ENCODE assay signal across 8 cellular contexts in genomic region chr13:72781461-72782439, GRCh38.
A peak's percentile ranks its signal among the peaks of the same experiment; 100 is the strongest.
DNase-seq lines count a peak whose midpoint lies in the region; ATAC-seq and FAIRE-seq lines count a peak whose summit lies in the region.

TSS of gene DIS3 (minus strand) at chr13:72781900. CDS start at chr13:72781832, 68 bp downstream.
A gene with protein sequence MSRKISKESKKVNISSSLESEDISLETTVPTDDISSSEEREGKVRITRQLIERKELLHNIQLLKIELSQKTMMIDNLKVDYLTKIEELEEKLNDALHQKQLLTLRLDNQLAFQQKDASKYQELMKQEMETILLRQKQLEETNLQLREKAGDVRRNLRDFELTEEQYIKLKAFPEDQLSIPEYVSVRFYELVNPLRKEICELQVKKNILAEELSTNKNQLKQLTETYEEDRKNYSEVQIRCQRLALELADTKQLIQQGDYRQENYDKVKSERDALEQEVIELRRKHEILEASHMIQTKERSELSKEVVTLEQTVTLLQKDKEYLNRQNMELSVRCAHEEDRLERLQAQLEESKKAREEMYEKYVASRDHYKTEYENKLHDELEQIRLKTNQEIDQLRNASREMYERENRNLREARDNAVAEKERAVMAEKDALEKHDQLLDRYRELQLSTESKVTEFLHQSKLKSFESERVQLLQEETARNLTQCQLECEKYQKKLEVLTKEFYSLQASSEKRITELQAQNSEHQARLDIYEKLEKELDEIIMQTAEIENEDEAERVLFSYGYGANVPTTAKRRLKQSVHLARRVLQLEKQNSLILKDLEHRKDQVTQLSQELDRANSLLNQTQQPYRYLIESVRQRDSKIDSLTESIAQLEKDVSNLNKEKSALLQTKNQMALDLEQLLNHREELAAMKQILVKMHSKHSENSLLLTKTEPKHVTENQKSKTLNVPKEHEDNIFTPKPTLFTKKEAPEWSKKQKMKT (plus strand): TSS chr13:72782133. CDS start chr13:72783470, 1,337 bp downstream.

- ATAC-seq in HG03460 (IDR thresholded peaks at IDR 0.05; ENCODE audit: unreplicated experiment): peak; percentile 97

- peak within 1 kb of the TSS; percentile 90 to 99 (median 94) for H3K4me3 ChIP-seq in BLaER1 treated with 17β-estradiol and CSF1 and Interleukin-3, amounts not matched to agents 10 nM and 100 nM

- peaks cover 37 to 69% (median 48%) of the 10 kb centered on the region in 11 experiments for H3K36me3 ChIP-seq in BLaER1 treated with 17β-estradiol and CSF1 and Interleukin-3, amounts not matched to agents 10 nM and 100 nM

- DNase-seq in GM19240 (ENCODE audit: insufficient read length, low spot score): peak; percentile 78
- DNase-seq in NCI-H526 (lab: John Stamatoyannopoulos, UW): peak; percentile 99 to 100
- peak; percentile 98 for DNase-seq in activated CD4-positive, alpha-beta T cell treated with anti-CD3 and anti-CD28 coated beads for 48 hours
- peak; percentile 88 to 91 for DNase-seq in stimulated activated CD4-positive, alpha-beta T cell treated with anti-CD3 and anti-CD28 coated beads, Interleukin-1b, Interleukin-23, amount 100 ng/mL, for 4 hours (ENCODE audit: low read depth in 2 of 2)

- H3K27ac ChIP-seq in BLaER1 treated with 17β-estradiol and CSF1 and Interleukin-3, amounts not matched to agents 10 nM and 100 nM: peak within 1 kb of the TSS; percentile 75 to 91 (median 88)
- H3K27ac ChIP-seq in layer of hippocampus (ENCODE audit: low read depth, low read length): peak within 1 kb of the TSS; percentile 53

- peaks cover 6 to 67% (median 41%) of the 10 kb centered on the region in 11 experiments; a peak in 20 of 22 replicates for H4K20me1 ChIP-seq in BLaER1 treated with 17β-estradiol and CSF1 and Interleukin-3, amounts not matched to agents 10 nM and 100 nM

- peak within 1 kb of the TSS; percentile 86 to 95 (median 90) for H3K9ac ChIP-seq in BLaER1 treated with 17β-estradiol and CSF1 and Interleukin-3, amounts not matched to agents 10 nM and 100 nM

- H3K4me2 ChIP-seq in BLaER1 treated with 17β-estradiol and CSF1 and Interleukin-3, amounts not matched to agents 10 nM and 100 nM: peak within 1 kb of the TSS; percentile 81 to 98 (median 90)

- no peaks in the 10 kb centered on the region for H3K9me3 ChIP-seq in BLaER1 treated with 17β-estradiol and CSF1 and Interleukin-3, amounts not matched to agents 10 nM and 100 nM (replicated peaks in 1 of 11)

- no peaks in the 10 kb centered on the region for H3K27me3 ChIP-seq in BLaER1 treated with 17β-estradiol and CSF1 and Interleukin-3, amounts not matched to agents 10 nM and 100 nM
- no peaks in the 10 kb centered on the region for H3K27me3 ChIP-seq in layer of hippocampus (ENCODE audit: control insufficient read depth, insufficient read depth, low read length)

- peaks cover 16 to 42% (median 31%) of the 10 kb centered on the region in 10 experiments for H3K4me1 ChIP-seq in BLaER1 treated with 17β-estradiol and CSF1 and Interleukin-3, amounts not matched to agents 10 nM and 100 nM

- FAIRE-seq in colon (lab: Jason Lieb, UNC): peak; percentile 90

Comparison
In these comparisons a context has a peak if more than half of its experiments do, and no peak if none do; other contexts are left out.
1. Peak in every context shown above with its lines: DNase-seq, ATAC-seq, H3K4me3 ChIP-seq and H3K27ac ChIP-seq.